In the genomic region with DNA sequence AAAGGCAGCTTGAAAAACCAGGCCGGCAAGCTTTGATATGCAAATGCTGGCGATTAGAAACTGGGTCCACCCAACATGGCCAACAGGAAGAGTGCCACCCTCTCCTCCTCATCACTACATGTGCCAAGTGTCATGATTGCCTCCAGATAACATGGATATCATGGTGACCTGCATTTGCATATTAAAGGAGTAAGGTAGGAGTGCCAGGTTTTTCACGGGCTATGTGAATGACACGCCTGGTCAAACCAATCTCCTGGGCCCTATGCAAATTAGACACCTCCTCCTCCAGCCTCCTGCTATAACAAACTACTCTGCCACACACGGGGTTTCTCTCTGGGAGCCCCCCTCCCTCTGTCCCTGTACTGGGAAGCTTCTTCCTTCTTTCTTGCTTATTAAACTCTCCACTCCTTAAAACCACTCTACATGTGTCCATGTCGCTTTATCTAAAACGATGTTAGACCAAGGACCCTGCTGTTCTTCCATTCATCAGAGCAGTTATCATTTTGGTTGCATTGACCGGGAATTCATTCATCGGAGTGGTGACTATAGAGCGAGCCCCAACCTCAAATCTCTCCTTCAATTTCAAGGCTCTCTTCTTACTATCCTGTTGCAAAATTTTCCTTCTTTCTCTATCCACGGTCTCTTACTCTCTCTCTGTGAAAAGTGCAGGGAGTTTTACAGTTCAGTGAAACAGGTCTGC, we compare ENCODE assay signal across 8 cellular contexts. TPM values are rescaled to one million over a fixed set of nuclear protein-coding genes. Genes with fewer than 3 reads are reported as not detected.
DNase-seq lines count a peak whose midpoint lies in the region; ATAC-seq and TF ChIP-seq lines count a peak whose summit lies in the region.

No MANE protein-coding gene starts in this region.

- H3K27me3 ChIP-seq in CD4-positive, alpha-beta T cell (ENCODE audit: control insufficient read depth, insufficient read depth, low read length): no peaks in the 10 kb centered on the region

- peaks cover 11% of the 10 kb centered on the region for H3K4me1 ChIP-seq in mesodermal cell (ENCODE audit: control insufficient read depth, insufficient read depth, low read length, poor library complexity, severe bottlenecking)

- peak overlapping the region; percentile 22 for H3K4me3 ChIP-seq in mesodermal cell (ENCODE audit: extremely low read depth, insufficient read depth, low read length, poor library complexity, severe bottlenecking)

- DNase-seq in CD4-positive, alpha-beta T cell: no peak
- DNase-seq in astrocyte of the hippocampus (ENCODE audit: low read depth, low spot score) (peak; percentile 5), DMS 273 treated with DMSO at 0.1 percent for 48 hours (lab: John Stamatoyannopoulos, UW) (no peak), HCEC 1CT (no peak)

- 2 to 10% methylated on average over 6 to 8 of the region's 11 CpGs for WGBS in mesodermal cell (ENCODE audit: insufficient coverage in 2 of 2), 2 experiments

- H3K36me3 Mint-ChIP-seq in CD4-positive, alpha-beta T cell (ENCODE audit: low read depth): no peaks in the 10 kb centered on the region

- no peaks in the 10 kb centered on the region for H3K9me3 ChIP-seq in CD4-positive, alpha-beta T cell (ENCODE audit: control insufficient read depth, low read length)
- H3K9me3 ChIP-seq in mesodermal cell (ENCODE audit: control insufficient read depth, low read length): no peaks in the 10 kb centered on the region

- no peak overlapping the region for H3K27ac ChIP-seq in CD4-positive, alpha-beta T cell (ENCODE audit: low read depth, low read length)
- H3K27ac ChIP-seq in mesodermal cell (ENCODE audit: low read depth, low read length, severe bottlenecking): no peak overlapping the region

- H3K4me1 Mint-ChIP-seq in CD4-positive, alpha-beta T cell (ENCODE audit: low read depth): peaks cover 25% of the 10 kb centered on the region

- no peak for ATAC-seq in CD4-positive, alpha-beta T cell (ENCODE audit: poor library complexity)
- ATAC-seq in HG03342 (IDR thresholded peaks at IDR 0.05; ENCODE audit: unreplicated experiment): peak; percentile 13
- ATAC-seq in GM18861 (IDR thresholded peaks at IDR 0.05; ENCODE audit: unreplicated experiment): no peak
- no peak for ATAC-seq in GM21423 (IDR thresholded peaks at IDR 0.05; ENCODE audit: unreplicated experiment)

- H3K4me3 Mint-ChIP-seq in CD4-positive, alpha-beta T cell: peak overlapping the region; percentile 74

- H3K36me3 ChIP-seq in mesodermal cell (ENCODE audit: control insufficient read depth, insufficient read depth, low read length): no peaks in the 10 kb centered on the region

- H3K27ac Mint-ChIP-seq in CD4-positive, alpha-beta T cell: no peak overlapping the region

- peaks cover 12% of the 10 kb centered on the region for H3K27me3 Mint-ChIP-seq in CD4-positive, alpha-beta T cell

- POLR2A ChIA-PET in CD4-positive, alpha-beta T cell (lab: Charles Lee): no interaction called here

- H3K9me3 Mint-ChIP-seq in CD4-positive, alpha-beta T cell: no peaks in the 10 kb centered on the region

- CTCF ChIA-PET in CD4-positive, alpha-beta T cell (lab: Charles Lee): interaction anchor here (0.9 kb wide), 1 partner anchor 9 kb away, joined by 3 read pairs; no protein-coding TSS in a partner anchor

- no peak for TF ChIP-seq CTCF in CD4-positive, alpha-beta T cell (IDR thresholded peaks at IDR 0.05)

- intact Hi-C loops in CD4-positive, alpha-beta T cell (cut with DNase I, micrococcal nuclease): loop anchor here (1.0 to 5.0 kb wide), 6 partner anchors 49 to 496 kb away; no protein-coding TSS in a partner anchor

RNA-seq across cellular contexts. Expression of a gene that starts 27.5 kb away (rescaled TPM):
- total RNA-seq in CD4-positive, alpha-beta T cell: not detected
- polyA plus RNA-seq in mesodermal cell (2013, experiment 1 of 2): not detected
- polyA plus RNA-seq in mesodermal cell (2013, experiment 2 of 2): not detected

RNA-seq across cellular contexts. Expression of a gene that starts 57.4 kb away (rescaled TPM):
- total RNA-seq in CD4-positive, alpha-beta T cell: not detected
- 4.5 TPM for polyA plus RNA-seq in mesodermal cell (2013, experiment 1 of 2)
- polyA plus RNA-seq in mesodermal cell (2013, experiment 2 of 2): 2.5 TPM
